In the genomic region with DNA sequence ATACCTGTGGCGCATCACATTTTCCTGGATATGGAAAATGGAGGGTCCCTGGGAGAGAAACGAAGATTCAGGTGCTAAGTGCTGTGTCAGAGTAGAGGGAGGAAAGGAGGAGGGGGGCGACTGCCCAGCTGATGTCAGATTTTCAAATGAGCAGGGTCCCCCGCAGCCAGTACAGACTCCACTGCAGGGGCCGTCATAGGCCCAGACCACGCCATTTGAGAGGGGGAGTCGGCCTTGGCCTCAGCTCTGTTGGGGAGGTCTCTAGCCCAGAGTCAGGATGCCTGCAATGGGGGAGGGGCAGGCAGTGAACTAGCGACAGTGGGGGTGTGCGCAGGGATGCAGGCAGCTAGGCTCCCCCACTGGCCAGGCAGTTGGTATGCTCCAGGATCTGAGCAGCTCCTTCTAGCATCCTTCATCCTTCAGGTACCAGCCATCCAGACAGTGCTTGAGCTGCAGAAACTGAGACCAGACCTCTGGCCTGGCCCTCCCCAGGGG, we compare ENCODE assay signal across 9 cellular contexts. TPM values are rescaled to one million over a fixed set of nuclear protein-coding genes. Genes with fewer than 3 reads are reported as not detected.
DNase-seq lines count a peak whose midpoint lies in the region; ATAC-seq and TF ChIP-seq lines count a peak whose summit lies in the region.
"Had no signal": no experiment of that assay in that cellular context is flagged by ENCODE, and none has a peak within 500 bp of the region (broad histone marks: within the 10 kb centered on the region; RNA-seq: fewer than 3 reads in every experiment).

Gene BSCL2, minus strand, starts transcription at position 148 of the 495 bp plus-strand sequence. CDS start 229 bp downstream, outside the sequence.
Gene GNG3, plus strand, starts transcription at position 400 of the 495 bp plus-strand sequence. CDS start 620 bp downstream, outside the sequence.

- peak within 1 kb of the TSS; percentile 16 for H2BK5ac ChIP-seq in IMR-90 (ENCODE audit: low read depth, low read length, poor library complexity, severe bottlenecking)

- H3K4me3 ChIP-seq in AG04449 (ENCODE audit: low read depth, low read length) (peak within 1 kb of the TSS; percentile 53), IMR-90 (ENCODE audit: insufficient read depth, low read depth, low read length) (peak within 1 kb of the TSS; percentile 44), astrocyte of the cerebellum (ENCODE audit: low read depth, low read length) (peak within 1 kb of the TSS; percentile 60)

- no peaks in the 10 kb centered on the region for H4K20me1 ChIP-seq in IMR-90 (ENCODE audit: insufficient read depth, low read length)

- H3K4me2 ChIP-seq in IMR-90 (ENCODE audit: low read depth, low read length): peak within 1 kb of the TSS; percentile 94

- no peaks in the 10 kb centered on the region for H3K27me3 ChIP-seq in IMR-90 (ENCODE audit: control insufficient read depth, insufficient read depth, low read length)

- TF ChIP-seq CTCF in AG04449 (IDR thresholded peaks at IDR 0.05; ENCODE audit: insufficient read depth, low read length, missing control alignments) (no peak), IMR-90 (conservative IDR thresholded peaks at IDR 0.05; ENCODE audit: low read depth, low read length) (no peak), astrocyte of the cerebellum (IDR thresholded peaks at IDR 0.05; ENCODE audit: low read depth, low read length, missing control alignments) (no peak)

- no peak within 1 kb of the TSS for H2BK15ac ChIP-seq in IMR-90 (ENCODE audit: low read depth, low read length)

- H3K4me3 Mint-ChIP-seq in stimulated activated naive B cell treated with anti-CD40 and anti-IgM and Interleukin-4, amounts not matched to agents 10 μg/mL and 1 μg/mL and 100 μg/mL, for 72 hours: peak within 1 kb of the TSS; percentile 95 to 99

- CTCF ChIA-PET in AG04449 (lab: Yijun Ruan, JAX) (interaction anchor here (0.9 to 11.2 kb wide), 5 partner anchors 10 to 311 kb away, joined by 3 to 152 read pairs (median 3); partner anchors contain the start of genes C11orf98, CSKMT and LRRN4CL), IMR-90 (lab: Yijun Ruan, JAX) (no interaction called here)

- H3K18ac ChIP-seq in IMR-90 (ENCODE audit: low read depth, low read length): no peak within 1 kb of the TSS

- in situ Hi-C loops in IMR-90 (cut with MboI; ENCODE audit: low sequenced_read_pairs): no loop called here
- in situ Hi-C loops in astrocyte of the cerebellum (cut with HindIII; ENCODE audit: low sequenced_read_pairs): no loop called here

- H3K23ac ChIP-seq in IMR-90 (ENCODE audit: low read depth, low read length): peak within 1 kb of the TSS; percentile 96

- peak within 1 kb of the TSS; percentile 86 for H3K4ac ChIP-seq in IMR-90 (ENCODE audit: low read depth, low read length)

- peak within 1 kb of the TSS; percentile 67 for H2AK5ac ChIP-seq in IMR-90 (ENCODE audit: low read depth, low read length)

- H3K4me1 Mint-ChIP-seq in stimulated activated naive B cell treated with anti-CD40 and anti-IgM and Interleukin-4, amounts not matched to agents 10 μg/mL and 1 μg/mL and 100 μg/mL, for 72 hours: peaks cover 38 to 62% of the 10 kb centered on the region in 2 donors

- H2AK9ac ChIP-seq in IMR-90 (replicated peaks; ENCODE audit: low read depth, low read length, poor library complexity): peak within 1 kb of the TSS; percentile 97

- peaks cover 32 to 43% of the 10 kb centered on the region in 2 donors for H3K36me3 Mint-ChIP-seq in stimulated activated naive B cell treated with anti-CD40 and anti-IgM and Interleukin-4, amounts not matched to agents 10 μg/mL and 1 μg/mL and 100 μg/mL, for 72 hours

- BruUV-seq in IMR-90 (replicated peaks; lab: Mats Ljungman, UMichigan): no TSS peak

- H3K36me3 ChIP-seq in IMR-90 (ENCODE audit: control insufficient read depth, insufficient read depth, low read length): peaks cover 17% of the 10 kb centered on the region

- H3K9me1 ChIP-seq in IMR-90 (ENCODE audit: insufficient read depth, low read length): peaks cover 17% of the 10 kb centered on the region

- peak within 1 kb of the TSS; percentile 33 for H3K27ac ChIP-seq in IMR-90 (ENCODE audit: insufficient read depth, low read length)

- no peak for DNase-seq in AG04449 (ENCODE audit: low read depth, low spot score)
- no peak for DNase-seq in IMR-90
- no peak for DNase-seq in astrocyte of the cerebellum (ENCODE audit: low read depth)
- peak; percentile 94 for DNase-seq in islet precursor cell
- DNase-seq in stimulated activated naive B cell treated with anti-CD40 and anti-IgM and Interleukin-4, amounts not matched to agents 10 μg/mL and 1 μg/mL and 100 μg/mL, for 72 hours: no peak
- DNase-seq in NCI-H1092 (lab: John Stamatoyannopoulos, UW): no peak
- DNase-seq in stimulated activated CD4-positive, alpha-beta T cell treated with anti-CD3 and anti-CD28 coated beads, Interleukin-4, amount 100 ng/mL, for 24 hours: no peak

- H4K8ac ChIP-seq in IMR-90 (ENCODE audit: low read depth in 2 of 2, low read length in 2 of 2): peak within 1 kb of the TSS; percentile 93 to 97

- peak within 1 kb of the TSS; percentile 86 for H4K5ac ChIP-seq in IMR-90 (ENCODE audit: low read depth, low read length)

- no peak within 1 kb of the TSS for H2BK20ac ChIP-seq in IMR-90 (ENCODE audit: low read depth, low read length)

- H3K9ac ChIP-seq in IMR-90 (ENCODE audit: low read depth, low read length): peak within 1 kb of the TSS; percentile 46

- ATAC-seq in IMR-90 (ENCODE audit: low read depth): no peak
- no peak for ATAC-seq in stimulated activated naive B cell treated with anti-CD40 and anti-IgM and Interleukin-4, amounts not matched to agents 10 μg/mL and 1 μg/mL and 100 μg/mL, for 72 hours (replicated peaks)
- no peak for ATAC-seq in GM21717 (IDR thresholded peaks at IDR 0.05; ENCODE audit: unreplicated experiment)

- peak within 1 kb of the TSS; percentile 52 for H4K91ac ChIP-seq in IMR-90 (ENCODE audit: insufficient read depth, low read depth, low read length)

- H3K4me1 ChIP-seq in IMR-90 (ENCODE audit: control insufficient read depth, insufficient read depth, low read length): peaks cover 16% of the 10 kb centered on the region

- H3K27me3 Mint-ChIP-seq in stimulated activated naive B cell treated with anti-CD40 and anti-IgM and Interleukin-4, amounts not matched to agents 10 μg/mL and 1 μg/mL and 100 μg/mL, for 72 hours: no peaks in the 10 kb centered on the region

- WGBS in IMR-90 (ENCODE audit: extremely low coverage in 2 of 2, insufficient read length in 1 of 2), 2 experiments: 76% methylated on average over 5 of the region's 9 CpGs; no CpG with 5 or more reads in 1 of the 2 experiments

- peak within 1 kb of the TSS; percentile 95 for H3K27ac Mint-ChIP-seq in stimulated activated naive B cell treated with anti-CD40 and anti-IgM and Interleukin-4, amounts not matched to agents 10 μg/mL and 1 μg/mL and 100 μg/mL, for 72 hours

- no peak within 1 kb of the TSS for H3K56ac ChIP-seq in IMR-90 (ENCODE audit: extremely low read depth, insufficient read depth, low read length)

- H3K79me1 ChIP-seq in IMR-90 (ENCODE audit: low read depth in 1 of 2, low read length in 2 of 2): peaks cover 18 to 53% of the 10 kb centered on the region in 2 experiments

- no peak within 1 kb of the TSS for H2BK120ac ChIP-seq in IMR-90 (ENCODE audit: low read depth, low read length)

- peak within 1 kb of the TSS; percentile 95 for H2AFZ ChIP-seq in IMR-90 (replicated peaks; ENCODE audit: low read length, poor library complexity)

- peaks cover 0 to 1% of the 10 kb centered on the region in 2 donors for H3K9me3 Mint-ChIP-seq in stimulated activated naive B cell treated with anti-CD40 and anti-IgM and Interleukin-4, amounts not matched to agents 10 μg/mL and 1 μg/mL and 100 μg/mL, for 72 hours

- dilution Hi-C loops in IMR-90 (cut with HindIII; ENCODE audit: low sequenced_read_pairs, unreplicated experiment): no loop called here

- POLR2A ChIA-PET in AG04449 (lab: Yijun Ruan, JAX) (interaction anchor here (0.6 to 4.5 kb wide), 8 partner anchors 18 to 134 kb away, joined by 3 to 24 read pairs (median 5); partner anchors contain the start of genes B3GAT3, HNRNPUL2, LRRN4CL and ZBTB3), IMR-90 (lab: Charles Lee; ENCODE audit: unreplicated experiment) (no interaction called here)

- intact Hi-C loops in IMR-90 (cut with micrococcal nuclease): no loop called here

- TF ChIP-seq RAD21 in IMR-90 (IDR thresholded peaks at IDR 0.05; ENCODE audit: low read length): no peak

- no peaks in the 10 kb centered on the region for H3K9me3 ChIP-seq in IMR-90 (ENCODE audit: control insufficient read depth, insufficient read depth, low read length)

- H3K14ac ChIP-seq in IMR-90 (replicated peaks; ENCODE audit: low read depth, low read length): peak within 1 kb of the TSS; percentile 88

- TF ChIP-seq POLR2A in IMR-90 (IDR thresholded peaks at IDR 0.05; ENCODE audit: low read depth, low read length): no peak

TF ChIP-seq in IMR-90, 13 proteins besides CTCF, POLR2A, EP300 and RAD21 (continues in another document):
- no peak for TF ChIP-seq CHD1 (IDR thresholded peaks at IDR 0.05; ENCODE audit: low read depth, low read length)
- no peak for TF ChIP-seq MAZ (IDR thresholded peaks at IDR 0.05; ENCODE audit: borderline replicate concordance, low read depth, low read length)
- TF ChIP-seq RCOR1 (IDR thresholded peaks at IDR 0.05; ENCODE audit: insufficient replicate concordance, low read length): no peak
- TF ChIP-seq MAFK (IDR thresholded peaks at IDR 0.05; ENCODE audit: low read depth, low read length): no peak
- no peak for TF ChIP-seq FOS (IDR thresholded peaks at IDR 0.05; ENCODE audit: low read depth, low read length)
- no peak for TF ChIP-seq BHLHE40 (IDR thresholded peaks at IDR 0.05; ENCODE audit: low read depth, low read length)
- no peak for TF ChIP-seq SMC3 (IDR thresholded peaks at IDR 0.05; ENCODE audit: low read depth, low read length)
- TF ChIP-seq CEBPB (IDR thresholded peaks at IDR 0.05; ENCODE audit: low read depth, low read length): no peak
- TF ChIP-seq, protein P1, sequence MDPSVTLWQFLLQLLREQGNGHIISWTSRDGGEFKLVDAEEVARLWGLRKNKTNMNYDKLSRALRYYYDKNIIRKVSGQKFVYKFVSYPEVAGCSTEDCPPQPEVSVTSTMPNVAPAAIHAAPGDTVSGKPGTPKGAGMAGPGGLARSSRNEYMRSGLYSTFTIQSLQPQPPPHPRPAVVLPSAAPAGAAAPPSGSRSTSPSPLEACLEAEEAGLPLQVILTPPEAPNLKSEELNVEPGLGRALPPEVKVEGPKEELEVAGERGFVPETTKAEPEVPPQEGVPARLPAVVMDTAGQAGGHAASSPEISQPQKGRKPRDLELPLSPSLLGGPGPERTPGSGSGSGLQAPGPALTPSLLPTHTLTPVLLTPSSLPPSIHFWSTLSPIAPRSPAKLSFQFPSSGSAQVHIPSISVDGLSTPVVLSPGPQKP (IDR thresholded peaks at IDR 0.05; ENCODE audit: borderline replicate concordance, low read depth, low read length): no peak
- TF ChIP-seq MXI1 (IDR thresholded peaks at IDR 0.05; ENCODE audit: borderline replicate concordance, low read depth, low read length): no peak

RNA-seq across cellular contexts. Expression of gene BSCL2, which starts in this region (rescaled TPM):
- 19.4 and 26.2 TPM in 2 replicates for total RNA-seq in IMR-90 (2012; rRNA removed)
- 46.0 and 47.1 TPM in 2 replicates for polyA plus RNA-seq in IMR-90 (2012; rRNA removed)
- polyA plus RNA-seq in IMR-90 (2012; cell fraction: cytosol; rRNA removed): 37.9 and 52.3 TPM in 2 replicates
- 39.4 and 80.6 TPM in 2 replicates for polyA plus RNA-seq in IMR-90 (2012; cell fraction: nucleus; rRNA removed; ENCODE audit: low replicate concordance)

RNA-seq across cellular contexts. Expression of gene GNG3, which starts in this region (rescaled TPM):
- not detected in 2 replicates for total RNA-seq in IMR-90 (2012; rRNA removed)
- not detected in 2 replicates for polyA plus RNA-seq in IMR-90 (2012; rRNA removed)
- polyA plus RNA-seq in IMR-90 (2012; cell fraction: cytosol; rRNA removed): 0.04 TPM in 1 of 2 replicates, not detected in the other
- 0.08 and 0.09 TPM in 2 replicates for polyA plus RNA-seq in IMR-90 (2012; cell fraction: nucleus; rRNA removed; ENCODE audit: low replicate concordance)
- total RNA-seq: myocyte had no signal
